In genomic region chr1:177126267-177126666, GRCh38 we compare ENCODE assay signal across 1 cellular context.
TF ChIP-seq lines count a peak whose summit lies in the region.

No MANE protein-coding gene starts in this region.

TF ChIP-seq in HEK293, 187 proteins besides CTCF, POLR2A, EP300 and RAD21:
- TF ChIP-seq, protein P1, sequence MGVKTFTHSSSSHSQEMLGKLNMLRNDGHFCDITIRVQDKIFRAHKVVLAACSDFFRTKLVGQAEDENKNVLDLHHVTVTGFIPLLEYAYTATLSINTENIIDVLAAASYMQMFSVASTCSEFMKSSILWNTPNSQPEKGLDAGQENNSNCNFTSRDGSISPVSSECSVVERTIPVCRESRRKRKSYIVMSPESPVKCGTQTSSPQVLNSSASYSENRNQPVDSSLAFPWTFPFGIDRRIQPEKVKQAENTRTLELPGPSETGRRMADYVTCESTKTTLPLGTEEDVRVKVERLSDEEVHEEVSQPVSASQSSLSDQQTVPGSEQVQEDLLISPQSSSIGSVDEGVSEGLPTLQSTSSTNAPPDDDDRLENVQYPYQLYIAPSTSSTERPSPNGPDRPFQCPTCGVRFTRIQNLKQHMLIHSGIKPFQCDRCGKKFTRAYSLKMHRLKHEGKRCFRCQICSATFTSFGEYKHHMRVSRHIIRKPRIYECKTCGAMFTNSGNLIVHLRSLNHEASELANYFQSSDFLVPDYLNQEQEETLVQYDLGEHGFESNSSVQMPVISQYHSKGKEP (tag by site-specific recombination; IDR thresholded peaks at IDR 0.05) = 0 out of 2 replicates have a peak, but pooled peaks have one; percentile 59
- TF ChIP-seq ZBTB17 (tag by site-specific recombination; IDR thresholded peaks at IDR 0.05) = 0 out of 2 replicates have a peak, but pooled peaks have one; percentile 14
- TF ChIP-seq OSR2 (tag by site-specific recombination; IDR thresholded peaks at IDR 0.05) = peak; percentile 90
- TF ChIP-seq, protein P2, sequence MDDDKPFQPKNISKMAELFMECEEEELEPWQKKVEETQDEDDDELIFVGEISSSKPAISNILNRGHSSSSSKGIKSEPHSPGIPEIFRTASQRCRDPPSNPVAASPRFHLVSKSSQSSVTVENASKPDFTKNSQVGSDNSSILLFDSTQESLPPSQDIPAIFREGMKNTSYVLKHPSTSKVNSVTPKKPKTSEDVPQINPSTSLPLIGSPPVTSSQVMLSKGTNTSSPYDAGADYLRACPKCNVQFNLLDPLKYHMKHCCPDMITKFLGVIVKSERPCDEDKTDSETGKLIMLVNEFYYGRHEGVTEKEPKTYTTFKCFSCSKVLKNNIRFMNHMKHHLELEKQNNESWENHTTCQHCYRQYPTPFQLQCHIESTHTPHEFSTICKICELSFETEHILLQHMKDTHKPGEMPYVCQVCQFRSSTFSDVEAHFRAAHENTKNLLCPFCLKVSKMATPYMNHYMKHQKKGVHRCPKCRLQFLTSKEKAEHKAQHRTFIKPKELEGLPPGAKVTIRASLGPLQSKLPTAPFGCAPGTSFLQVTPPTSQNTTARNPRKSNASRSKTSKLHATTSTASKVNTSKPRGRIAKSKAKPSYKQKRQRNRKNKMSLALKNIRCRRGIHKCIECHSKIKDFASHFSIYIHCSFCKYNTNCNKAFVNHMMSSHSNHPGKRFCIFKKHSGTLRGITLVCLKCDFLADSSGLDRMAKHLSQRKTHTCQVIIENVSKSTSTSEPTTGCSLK (tag by site-specific recombination; IDR thresholded peaks at IDR 0.05) = no peak
- TF ChIP-seq, protein P3, sequence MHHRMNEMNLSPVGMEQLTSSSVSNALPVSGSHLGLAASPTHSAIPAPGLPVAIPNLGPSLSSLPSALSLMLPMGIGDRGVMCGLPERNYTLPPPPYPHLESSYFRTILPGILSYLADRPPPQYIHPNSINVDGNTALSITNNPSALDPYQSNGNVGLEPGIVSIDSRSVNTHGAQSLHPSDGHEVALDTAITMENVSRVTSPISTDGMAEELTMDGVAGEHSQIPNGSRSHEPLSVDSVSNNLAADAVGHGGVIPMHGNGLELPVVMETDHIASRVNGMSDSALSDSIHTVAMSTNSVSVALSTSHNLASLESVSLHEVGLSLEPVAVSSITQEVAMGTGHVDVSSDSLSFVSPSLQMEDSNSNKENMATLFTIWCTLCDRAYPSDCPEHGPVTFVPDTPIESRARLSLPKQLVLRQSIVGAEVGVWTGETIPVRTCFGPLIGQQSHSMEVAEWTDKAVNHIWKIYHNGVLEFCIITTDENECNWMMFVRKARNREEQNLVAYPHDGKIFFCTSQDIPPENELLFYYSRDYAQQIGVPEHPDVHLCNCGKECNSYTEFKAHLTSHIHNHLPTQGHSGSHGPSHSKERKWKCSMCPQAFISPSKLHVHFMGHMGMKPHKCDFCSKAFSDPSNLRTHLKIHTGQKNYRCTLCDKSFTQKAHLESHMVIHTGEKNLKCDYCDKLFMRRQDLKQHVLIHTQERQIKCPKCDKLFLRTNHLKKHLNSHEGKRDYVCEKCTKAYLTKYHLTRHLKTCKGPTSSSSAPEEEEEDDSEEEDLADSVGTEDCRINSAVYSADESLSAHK (tag by site-specific recombination; IDR thresholded peaks at IDR 0.05) = no peak
- no peak for TF ChIP-seq ZFP37 (tag by site-specific recombination; IDR thresholded peaks at IDR 0.05)
- no peak for TF ChIP-seq ZNF521 (tag by site-specific recombination; IDR thresholded peaks at IDR 0.05)
- no peak for TF ChIP-seq ZNF350 (tag by site-specific recombination; IDR thresholded peaks at IDR 0.05)
